In genomic region chr7:155450828-155451521, GRCh38 we compare ENCODE assay signal across 1 cellular context.
TF ChIP-seq lines count a peak whose summit lies in the region.

No MANE protein-coding gene starts in this region.

TF ChIP-seq in A549, 52 proteins besides CTCF, POLR2A, EP300 and RAD21 (continued from another document):
- TF ChIP-seq ELK1 (IDR thresholded peaks at IDR 0.05; ENCODE audit: low read depth, low read length): no peak
- TF ChIP-seq BHLHE40 (IDR thresholded peaks at IDR 0.05; ENCODE audit: low read depth, low read length): no peak
